Comparison of ENCODE assay signal across 8 cellular contexts in genomic region chr10:31322647-31323046, GRCh38. TPM values are rescaled to one million over a fixed set of nuclear protein-coding genes. Genes with fewer than 3 reads are reported as not detected.
DNase-seq lines count a peak whose midpoint lies in the region; ATAC-seq, FAIRE-seq and TF ChIP-seq lines count a peak whose summit lies in the region.

No MANE protein-coding gene starts in this region.

- 87% methylated on average over 2 of the region's 2 CpGs for WGBS in A549 (ENCODE audit: missing lambda C conversion rate)
- 71 to 83% (median 78%) methylated on average over 2 of the region's 2 CpGs for WGBS in spleen, 5 donors

- H3K27ac ChIP-seq in A549 (no peak overlapping the region), DOHH2 (ENCODE audit: low read depth, low read length) (no peak overlapping the region), spleen (no peak overlapping the region)

- TF ChIP-seq EP300 in A549 (IDR thresholded peaks at IDR 0.05): no peak

- no peak overlapping the region for H3K4me2 ChIP-seq in A549
- H3K4me2 ChIP-seq in DOHH2 (ENCODE audit: low read length): peak overlapping the region; percentile 85

- peak in 1 of 2 experiments; percentile 28 for DNase-seq in A549 (ENCODE audit: low read depth in 1 of 2, low spot score in 1 of 2)
- no peak for DNase-seq in RCC 7860 (ENCODE audit: low spot score)
- DNase-seq in fibroblast of the aortic adventitia (ENCODE audit: low read depth): peak; percentile 55
- no peak for DNase-seq in spleen

- no peak for TF ChIP-seq POLR2A in A549 (IDR thresholded peaks at IDR 0.05; ENCODE audit: low read length)
- no peak for TF ChIP-seq POLR2A in spleen (IDR thresholded peaks at IDR 0.05)

- TF ChIP-seq RAD21 in A549 (conservative IDR thresholded peaks at IDR 0.05 in 1 of 2, IDR thresholded peaks at IDR 0.05 in 1 of 2): peak in 1 of 2 experiments; percentile 14; a peak in 1 of 5 replicates

- intact Hi-C loops in spleen (cut with DNase I; ENCODE audit: low total_unique reads): no loop called here

- peaks cover 21% of the 10 kb centered on the region; the same call in 1 of the 2 replicates for H4K20me1 ChIP-seq in DOHH2 (ENCODE audit: control insufficient read depth, insufficient read depth, low read depth, low read length)

- TF ChIP-seq CTCF in A549 (IDR thresholded peaks at IDR 0.05) (no peak; the same call in 1 of the 3 replicates), DOHH2 (IDR thresholded peaks at IDR 0.05; ENCODE audit: low read depth, low read length, poor library complexity, severe bottlenecking) (peak; percentile 53), fibroblast of the aortic adventitia (IDR thresholded peaks at IDR 0.05; ENCODE audit: insufficient read depth, low read length) (peak; percentile 61), spleen (IDR thresholded peaks at IDR 0.05 in 8 of 11, conservative IDR thresholded peaks at IDR 0.05 in 3 of 11) (no peak)

- H3K4me1 ChIP-seq in A549 (peaks cover 11% of the 10 kb centered on the region; the same call in 2 of the 3 replicates), DOHH2 (ENCODE audit: control insufficient read depth, low read length) (peaks cover 37% of the 10 kb centered on the region), spleen (peaks cover 8 to 53% (median 36%) of the 10 kb centered on the region in 6 donors)

- H3K9me2 ChIP-seq in DOHH2 (replicated peaks; ENCODE audit: control insufficient read depth, low read length): no peaks in the 10 kb centered on the region

- CTCF ChIA-PET in A549 (lab: Yijun Ruan, JAX): no interaction called here

- peaks cover 89% of the 10 kb centered on the region for H3K79me2 ChIP-seq in DOHH2 (ENCODE audit: control insufficient read depth, low read length)

- no peak overlapping the region for H3K4me3 ChIP-seq in A549
- H3K4me3 ChIP-seq in DOHH2 (ENCODE audit: low read length): peak overlapping the region; percentile 94; the same call in 1 of the 2 replicates
- peak overlapping the region; percentile 90 for H3K4me3 ChIP-seq in fibroblast of the aortic adventitia (ENCODE audit: low read depth, low read length)
- no peak overlapping the region for H3K4me3 ChIP-seq in spleen

- H3F3A ChIP-seq in DOHH2 (ENCODE audit: control insufficient read depth, insufficient read depth): peaks cover 8% of the 10 kb centered on the region; the same call in 1 of the 2 replicates

- H3K9me3 ChIP-seq in A549: no peaks in the 10 kb centered on the region
- no peaks in the 10 kb centered on the region for H3K9me3 ChIP-seq in DOHH2 (ENCODE audit: control insufficient read depth, insufficient read depth, low read length)
- no peaks in the 10 kb centered on the region for H3K9me3 ChIP-seq in spleen

- peaks cover 7% of the 10 kb centered on the region; the same call in 1 of the 2 replicates for H3K36me3 ChIP-seq in DOHH2 (ENCODE audit: control insufficient read depth, low read length)
- H3K36me3 ChIP-seq in spleen: no peaks in the 10 kb centered on the region

- POLR2A ChIA-PET in A549 (lab: Yijun Ruan, JAX): no interaction called here

- ATAC-seq in A549: no peak
- no peak for ATAC-seq in GM19351 (IDR thresholded peaks at IDR 0.05; ENCODE audit: unreplicated experiment)
- ATAC-seq in HG03469 (IDR thresholded peaks at IDR 0.05; ENCODE audit: unreplicated experiment): no peak
- no peak for ATAC-seq in HG03135 (IDR thresholded peaks at IDR 0.05; ENCODE audit: unreplicated experiment)

- no peak for FAIRE-seq in A549 (lab: Jason Lieb, UNC)
- peak; percentile 10 for FAIRE-seq in RCC 7860 (lab: Jason Lieb, UNC)

- H3K27me3 ChIP-seq in DOHH2 (ENCODE audit: control insufficient read depth, low read length): no peaks in the 10 kb centered on the region
- peaks cover 0 to 22% (median 0%) of the 10 kb centered on the region in 7 donors for H3K27me3 ChIP-seq in spleen (replicated peaks in 1 of 7)

TF ChIP-seq in A549, 52 proteins besides CTCF, POLR2A, EP300 and RAD21:
- TF ChIP-seq CHD4 (IDR thresholded peaks at IDR 0.05; ENCODE audit: borderline replicate concordance) (no peak), SMC3 (IDR thresholded peaks at IDR 0.05) (peak; percentile 25; the same call in 1 of the 3 replicates)
TF ChIP-seq in A549: peak in this region for 1.

RNA-seq across cellular contexts. Expression of gene ZEB1, which starts 3.6 kb away (rescaled TPM):
- 22.8 and 23.8 TPM in 2 replicates for polyA plus RNA-seq in A549 (2011; rRNA removed)
- 2.3 and 2.8 TPM in 2 replicates for polyA plus RNA-seq in A549 (2012; cell fraction: cytosol; rRNA removed)
- polyA plus RNA-seq in A549 (2012; cell fraction: nucleus; rRNA removed): 2.7 and 3.1 TPM in 2 replicates
- 8.1 to 8.5 TPM (median 8.1 TPM) in 3 replicates for polyA plus RNA-seq in A549 (2017; fragmentation: RNase III; extraction: RNeasy Plus Mini Kit Qiagen cat#74134 plus additional on column Dnase treatment)
- polyA minus RNA-seq in A549 (2011; rRNA and poly(A)+ RNA removed): 27.3 and 31.1 TPM in 2 replicates
- total RNA-seq in fibroblast of the aortic adventitia (ENCODE audit: low replicate concordance): 153 and 228 TPM in 2 replicates
- 10 to 100 TPM; 41.6 to 51.8 (median 46.0) TPM for total RNA-seq in spleen
- polyA plus RNA-seq in spleen: 1 to 10 TPM; 6.6 to 8.3 (median 6.8) TPM

Comparison
In these comparisons a context has a peak if more than half of its experiments do, and no peak if none do; other contexts are left out.
1. H3K4me3 ChIP-seq: peak in DOHH2 (single experiment) and fibroblast of the aortic adventitia (single experiment); none in A549 (single experiment) and spleen (0 of 8).
2. CTCF ChIP-seq: peak in DOHH2 (single experiment) and fibroblast of the aortic adventitia (single experiment); none in A549 (single experiment) and spleen (0 of 11).